ENCODE assay signal across 1 cellular context in genomic region chr19:2540251-2540645, GRCh38.
TF ChIP-seq lines count a peak whose summit lies in the region.

No MANE protein-coding gene starts in this region.

TF ChIP-seq in GM23338, 12 proteins besides CTCF, POLR2A, EP300 and RAD21 (continued from another document):
- no peak for TF ChIP-seq ZNF462 (CRISPR knock-in tag; IDR thresholded peaks at IDR 0.05)
- TF ChIP-seq POLR2AphosphoS5 (IDR thresholded peaks at IDR 0.05; ENCODE audit: low read depth): no peak
- TF ChIP-seq ZNF331 (CRISPR knock-in tag; IDR thresholded peaks at IDR 0.05; ENCODE audit: low read depth): no peak
- no peak for TF ChIP-seq ZNF114 (CRISPR knock-in tag; IDR thresholded peaks at IDR 0.05)
